ENCODE assay signal across 14 cellular contexts in genomic region chr10:76336213-76336963, GRCh38.
DNase-seq lines count a peak whose midpoint lies in the region; ATAC-seq and TF ChIP-seq lines count a peak whose summit lies in the region.
"Had no signal": no experiment of that assay in that cellular context is flagged by ENCODE, and none has a peak within 500 bp of the region (broad histone marks: within the 10 kb centered on the region; RNA-seq: fewer than 3 reads in every experiment).

No MANE protein-coding gene starts in this region.

- H3F3A ChIP-seq in GM23248 (ENCODE audit: insufficient read depth), result no peaks in the 10 kb centered on the region

- H3K9me2 ChIP-seq in GM23248 (ENCODE audit: insufficient read depth), result no peaks in the 10 kb centered on the region

- H2AFZ ChIP-seq in GM23248, result no peak overlapping the region

- peaks cover 17% of the 10 kb centered on the region for H3K4me1 ChIP-seq in colonic mucosa
- H3K4me1 ChIP-seq in GM23248 (ENCODE audit: insufficient read depth), result peaks cover 13% of the 10 kb centered on the region; the same call in 1 of the 2 replicates

- H3K36me3 ChIP-seq in colonic mucosa (no peaks in the 10 kb centered on the region), GM23248 (ENCODE audit: low read depth) (no peaks in the 10 kb centered on the region)

- H3K4me3 ChIP-seq in colonic mucosa, result no peak overlapping the region
- H3K4me3 ChIP-seq in GM23248, result no peak overlapping the region
- H3K4me3 ChIP-seq: K562 had no signal

- 95 to 100% methylated on average over 1 of the region's 1 CpG for WGBS in GM23248 (ENCODE audit: low coverage in 1 of 2, low lambda C conversion rate in 2 of 2, missing lambda C conversion rate in 2 of 2), 2 experiments

- H4K20me1 ChIP-seq in GM23248 (ENCODE audit: insufficient read depth), result no peaks in the 10 kb centered on the region

- no peak overlapping the region for H3K4me2 ChIP-seq in GM23248 (ENCODE audit: unreplicated experiment)

- H3K27ac ChIP-seq in colonic mucosa, result peak overlapping the region; percentile 51
- no peak overlapping the region for H3K27ac ChIP-seq in GM23248

- in situ Hi-C loops in GM23248 (cut with MboI), result no loop called here

- H3K27me3 ChIP-seq in colonic mucosa (no peaks in the 10 kb centered on the region), GM23248 (replicated peaks; ENCODE audit: insufficient read depth) (no peaks in the 10 kb centered on the region)

- H3K79me2 ChIP-seq in GM23248 (ENCODE audit: insufficient read depth), result no peaks in the 10 kb centered on the region

- peak; percentile 93 for ATAC-seq in left colon
- peak; percentile 63 for ATAC-seq in sciatic nerve
- ATAC-seq in GM19463 (IDR thresholded peaks at IDR 0.05; ENCODE audit: unreplicated experiment), result no peak
- ATAC-seq: K562 had no signal

- intact Hi-C loops in colonic mucosa (cut with DNase I) (no loop called here), left colon (cut with DNase I, micrococcal nuclease) (no loop called here), sciatic nerve (cut with DNase I) (no loop called here)

- H3K9me3 ChIP-seq in colonic mucosa (no peaks in the 10 kb centered on the region), GM23248 (ENCODE audit: low read depth) (no peaks in the 10 kb centered on the region)

- DNase-seq in HCEC 1CT (peak; percentile 39), colonic mucosa (peak; percentile 62), left colon (peak; percentile 22 to 41), sciatic nerve (ENCODE audit: low spot score) (no peak), GM23248 (no peak), GF-D8 (lab: John Stamatoyannopoulos, UW) (no peak), SW 1271 (lab: John Stamatoyannopoulos, UW) (no peak)
- DNase-seq: activated naive CD4-positive, alpha-beta T cell treated with anti-CD3 and anti-CD28 coated beads, Interleukin-2, amount 10 ng/mL, durations not matched to agents 7 days and 5 days; kidney glomerular epithelial cell; nucleus accumbens; SHP77; stimulated activated naive CD4-positive, alpha-beta T cell treated with Interleukin-2 at 50 U/mL for 16 hours had no signal

- H3K9ac ChIP-seq in colonic mucosa (ENCODE audit: low read depth in 2 of 2, low read length in 2 of 2) (no peak overlapping the region), GM23248 (no peak overlapping the region)

- no peak for TF ChIP-seq CTCF in colonic mucosa (IDR thresholded peaks at IDR 0.05)

Comparison
In these comparisons a context has a peak if more than half of its experiments do, and no peak if none do; other contexts are left out.
1. DNase-seq: peak in HCEC 1CT (single experiment), colonic mucosa (single experiment) and left colon (2 of 2); none in sciatic nerve (single experiment), GM23248 (single experiment), GF-D8 (single experiment) and SW 1271 (0 of 2).